3 cellular contexts compared by ENCODE assay signal in the genomic region with DNA sequence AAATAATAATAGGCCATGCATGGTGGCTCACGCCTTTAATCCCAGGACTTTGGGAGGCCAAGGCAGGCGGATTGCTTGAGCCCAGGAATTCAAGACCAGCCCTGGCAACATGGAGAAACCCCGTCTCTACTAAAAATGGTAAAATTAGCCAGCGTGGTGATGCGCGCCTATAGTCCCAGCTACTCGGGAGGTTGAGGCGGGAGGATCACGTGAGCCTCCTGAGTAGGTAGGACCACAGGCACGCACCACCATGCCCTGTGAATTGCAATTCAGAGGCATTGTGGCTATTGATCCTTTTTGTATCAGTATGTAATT.
TF ChIP-seq lines count a peak whose summit lies in the region.

No MANE protein-coding gene starts in this region.

TF ChIP-seq in liver, 16 proteins besides CTCF, POLR2A, EP300 and RAD21:
- TF ChIP-seq, protein P1, sequence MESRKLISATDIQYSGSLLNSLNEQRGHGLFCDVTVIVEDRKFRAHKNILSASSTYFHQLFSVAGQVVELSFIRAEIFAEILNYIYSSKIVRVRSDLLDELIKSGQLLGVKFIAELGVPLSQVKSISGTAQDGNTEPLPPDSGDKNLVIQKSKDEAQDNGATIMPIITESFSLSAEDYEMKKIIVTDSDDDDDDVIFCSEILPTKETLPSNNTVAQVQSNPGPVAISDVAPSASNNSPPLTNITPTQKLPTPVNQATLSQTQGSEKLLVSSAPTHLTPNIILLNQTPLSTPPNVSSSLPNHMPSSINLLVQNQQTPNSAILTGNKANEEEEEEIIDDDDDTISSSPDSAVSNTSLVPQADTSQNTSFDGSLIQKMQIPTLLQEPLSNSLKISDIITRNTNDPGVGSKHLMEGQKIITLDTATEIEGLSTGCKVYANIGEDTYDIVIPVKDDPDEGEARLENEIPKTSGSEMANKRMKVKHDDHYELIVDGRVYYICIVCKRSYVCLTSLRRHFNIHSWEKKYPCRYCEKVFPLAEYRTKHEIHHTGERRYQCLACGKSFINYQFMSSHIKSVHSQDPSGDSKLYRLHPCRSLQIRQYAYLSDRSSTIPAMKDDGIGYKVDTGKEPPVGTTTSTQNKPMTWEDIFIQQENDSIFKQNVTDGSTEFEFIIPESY (IDR thresholded peaks at IDR 0.05), result no peak
- no peak for TF ChIP-seq TAF1 (conservative IDR thresholded peaks at IDR 0.05)
- TF ChIP-seq, protein P2, sequence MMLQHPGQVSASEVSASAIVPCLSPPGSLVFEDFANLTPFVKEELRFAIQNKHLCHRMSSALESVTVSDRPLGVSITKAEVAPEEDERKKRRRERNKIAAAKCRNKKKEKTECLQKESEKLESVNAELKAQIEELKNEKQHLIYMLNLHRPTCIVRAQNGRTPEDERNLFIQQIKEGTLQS (IDR thresholded peaks at IDR 0.05), result no peak

TF ChIP-seq in HepG2, 621 proteins besides CTCF, POLR2A, EP300 and RAD21:
- TF ChIP-seq, protein P3, sequence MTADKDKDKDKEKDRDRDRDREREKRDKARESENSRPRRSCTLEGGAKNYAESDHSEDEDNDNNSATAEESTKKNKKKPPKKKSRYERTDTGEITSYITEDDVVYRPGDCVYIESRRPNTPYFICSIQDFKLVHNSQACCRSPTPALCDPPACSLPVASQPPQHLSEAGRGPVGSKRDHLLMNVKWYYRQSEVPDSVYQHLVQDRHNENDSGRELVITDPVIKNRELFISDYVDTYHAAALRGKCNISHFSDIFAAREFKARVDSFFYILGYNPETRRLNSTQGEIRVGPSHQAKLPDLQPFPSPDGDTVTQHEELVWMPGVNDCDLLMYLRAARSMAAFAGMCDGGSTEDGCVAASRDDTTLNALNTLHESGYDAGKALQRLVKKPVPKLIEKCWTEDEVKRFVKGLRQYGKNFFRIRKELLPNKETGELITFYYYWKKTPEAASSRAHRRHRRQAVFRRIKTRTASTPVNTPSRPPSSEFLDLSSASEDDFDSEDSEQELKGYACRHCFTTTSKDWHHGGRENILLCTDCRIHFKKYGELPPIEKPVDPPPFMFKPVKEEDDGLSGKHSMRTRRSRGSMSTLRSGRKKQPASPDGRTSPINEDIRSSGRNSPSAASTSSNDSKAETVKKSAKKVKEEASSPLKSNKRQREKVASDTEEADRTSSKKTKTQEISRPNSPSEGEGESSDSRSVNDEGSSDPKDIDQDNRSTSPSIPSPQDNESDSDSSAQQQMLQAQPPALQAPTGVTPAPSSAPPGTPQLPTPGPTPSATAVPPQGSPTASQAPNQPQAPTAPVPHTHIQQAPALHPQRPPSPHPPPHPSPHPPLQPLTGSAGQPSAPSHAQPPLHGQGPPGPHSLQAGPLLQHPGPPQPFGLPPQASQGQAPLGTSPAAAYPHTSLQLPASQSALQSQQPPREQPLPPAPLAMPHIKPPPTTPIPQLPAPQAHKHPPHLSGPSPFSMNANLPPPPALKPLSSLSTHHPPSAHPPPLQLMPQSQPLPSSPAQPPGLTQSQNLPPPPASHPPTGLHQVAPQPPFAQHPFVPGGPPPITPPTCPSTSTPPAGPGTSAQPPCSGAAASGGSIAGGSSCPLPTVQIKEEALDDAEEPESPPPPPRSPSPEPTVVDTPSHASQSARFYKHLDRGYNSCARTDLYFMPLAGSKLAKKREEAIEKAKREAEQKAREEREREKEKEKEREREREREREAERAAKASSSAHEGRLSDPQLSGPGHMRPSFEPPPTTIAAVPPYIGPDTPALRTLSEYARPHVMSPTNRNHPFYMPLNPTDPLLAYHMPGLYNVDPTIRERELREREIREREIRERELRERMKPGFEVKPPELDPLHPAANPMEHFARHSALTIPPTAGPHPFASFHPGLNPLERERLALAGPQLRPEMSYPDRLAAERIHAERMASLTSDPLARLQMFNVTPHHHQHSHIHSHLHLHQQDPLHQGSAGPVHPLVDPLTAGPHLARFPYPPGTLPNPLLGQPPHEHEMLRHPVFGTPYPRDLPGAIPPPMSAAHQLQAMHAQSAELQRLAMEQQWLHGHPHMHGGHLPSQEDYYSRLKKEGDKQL (CRISPR knock-in tag; IDR thresholded peaks at IDR 0.05; ENCODE audit: low read depth), result no peak
- TF ChIP-seq ESRRA (CRISPR knock-in tag; IDR thresholded peaks at IDR 0.05; ENCODE audit: low read depth), result no peak
- no peak for TF ChIP-seq DNMT3B (CRISPR knock-in tag; conservative IDR thresholded peaks at IDR 0.05)
TF ChIP-seq in HepG2: peak in this region for 0.

TF ChIP-seq in GM12891, 5 proteins besides CTCF, POLR2A, EP300 and RAD21:
- TF ChIP-seq SPI1 (IDR thresholded peaks at IDR 0.05; ENCODE audit: low read depth, low read length) (no peak), PAX5 (IDR thresholded peaks at IDR 0.05; ENCODE audit: insufficient read depth, low read length, severe bottlenecking) (no peak), POU2F2 (IDR thresholded peaks at IDR 0.05; ENCODE audit: low read depth, low read length) (no peak), TAF1 (IDR thresholded peaks at IDR 0.05; ENCODE audit: low read depth, low read length) (no peak), POLR2AphosphoS5 (IDR thresholded peaks at IDR 0.05; ENCODE audit: low read depth, low read length) (no peak)
